ENCODE assay signal across 16 cellular contexts in genomic region chr19:50632151-50632835, GRCh38. TPM values are rescaled to one million over a fixed set of nuclear protein-coding genes. Genes with fewer than 3 reads are reported as not detected.
"Had no signal": no experiment of that assay in that cellular context is flagged by ENCODE, and none has a peak within 500 bp of the region (broad histone marks: within the 10 kb centered on the region; RNA-seq: fewer than 3 reads in every experiment).

No MANE protein-coding gene starts in this region.

- H3K27ac ChIP-seq: dorsolateral prefrontal cortex had no signal

- H3K4me1 Mint-ChIP-seq: activated CD8-positive, alpha-beta memory T cell treated with anti-CD3 and anti-CD28 coated beads, Interleukin-2, amount 10 ng/mL, durations not matched to agents 7 days and 5 days; mesothelial cell of epicardium; nephron progenitor cell; stimulated activated naive CD8-positive, alpha-beta T cell treated with anti-CD3 and anti-CD28 coated beads, Interleukin-15, amount 100 ng/mL, for 72 hours had no signal

- ATAC-seq: activated CD8-positive, alpha-beta memory T cell treated with anti-CD3 and anti-CD28 coated beads, Interleukin-2, amount 10 ng/mL, durations not matched to agents 7 days and 5 days; sciatic nerve; stimulated activated naive CD8-positive, alpha-beta T cell treated with anti-CD3 and anti-CD28 coated beads, Interleukin-15, amount 100 ng/mL, for 72 hours had no signal

- H3K9me3 Mint-ChIP-seq: type B pancreatic cell had no signal

- H3K27me3 ChIP-seq: dorsolateral prefrontal cortex had no signal

- H3K36me3 Mint-ChIP-seq: mesothelial cell of epicardium, type B pancreatic cell had no signal

- H3K27ac Mint-ChIP-seq: activated CD4-positive, alpha-beta memory T cell treated with anti-CD3 and anti-CD28 coated beads for 36 hours; activated CD8-positive, alpha-beta memory T cell treated with anti-CD3 and anti-CD28 coated beads, Interleukin-2, amount 10 ng/mL, durations not matched to agents 7 days and 5 days; activated T-cell treated with anti-CD3 and anti-CD28 coated beads, Interleukin-2, amount 50 U/mL, for 24 hours; mesothelial cell of epicardium; nephron progenitor cell; stimulated activated naive CD8-positive, alpha-beta T cell treated with anti-CD3 and anti-CD28 coated beads, Interleukin-15, amount 100 ng/mL, for 72 hours; T-helper 2 cell treated with Interferon-gamma antibody and Interleukin-4, amounts not matched to agents 5 μg/mL and 100 μg/mL, for 36 hours; type B pancreatic cell had no signal

- H3K4me3 ChIP-seq: dorsolateral prefrontal cortex, lung had no signal

- DNase-seq: activated CD4-positive, alpha-beta memory T cell treated with anti-CD3 and anti-CD28 coated beads for 36 hours; activated CD8-positive, alpha-beta memory T cell treated with anti-CD3 and anti-CD28 coated beads, Interleukin-2, amount 10 ng/mL, durations not matched to agents 7 days and 5 days; activated naive CD4-positive, alpha-beta T cell treated with anti-CD3 and anti-CD28 coated beads, Interleukin-2, amount 50 U/mL, for 16 hours; activated T-cell treated with anti-CD3 and anti-CD28 coated beads, Interleukin-2, amount 50 U/mL, for 24 hours; dorsolateral prefrontal cortex; nephron progenitor cell; stimulated activated naive CD8-positive, alpha-beta T cell treated with anti-CD3 and anti-CD28 coated beads, Interleukin-15, amount 100 ng/mL, for 72 hours had no signal

- H3K4me3 Mint-ChIP-seq: activated CD4-positive, alpha-beta memory T cell treated with anti-CD3 and anti-CD28 coated beads for 36 hours; activated CD8-positive, alpha-beta memory T cell treated with anti-CD3 and anti-CD28 coated beads, Interleukin-2, amount 10 ng/mL, durations not matched to agents 7 days and 5 days; activated T-cell treated with anti-CD3 and anti-CD28 coated beads, Interleukin-2, amount 50 U/mL, for 24 hours; mesothelial cell of epicardium; nephron progenitor cell; stimulated activated naive CD8-positive, alpha-beta T cell treated with anti-CD3 and anti-CD28 coated beads, Interleukin-15, amount 100 ng/mL, for 72 hours; T-helper 2 cell treated with Interferon-gamma antibody and Interleukin-4, amounts not matched to agents 5 μg/mL and 100 μg/mL, for 36 hours; type B pancreatic cell had no signal

RNA-seq across cellular contexts. Expression of gene SYT3, which starts 7.4 kb away (rescaled TPM):
- total RNA-seq: activated CD4-positive, alpha-beta memory T cell treated with anti-CD3 and anti-CD28 coated beads for 36 hours; activated CD8-positive, alpha-beta memory T cell treated with anti-CD3 and anti-CD28 coated beads, Interleukin-2, amount 10 ng/mL, durations not matched to agents 7 days and 5 days; cardiac septum; pulmonary artery endothelial cell; sciatic nerve had no signal

RNA-seq across cellular contexts. Expression of gene C19orf81, which starts 17.0 kb away (rescaled TPM):
- total RNA-seq: osteoblast, sciatic nerve, temporal lobe had no signal
